ENCODE assay signal across 16 cellular contexts in the genomic region with DNA sequence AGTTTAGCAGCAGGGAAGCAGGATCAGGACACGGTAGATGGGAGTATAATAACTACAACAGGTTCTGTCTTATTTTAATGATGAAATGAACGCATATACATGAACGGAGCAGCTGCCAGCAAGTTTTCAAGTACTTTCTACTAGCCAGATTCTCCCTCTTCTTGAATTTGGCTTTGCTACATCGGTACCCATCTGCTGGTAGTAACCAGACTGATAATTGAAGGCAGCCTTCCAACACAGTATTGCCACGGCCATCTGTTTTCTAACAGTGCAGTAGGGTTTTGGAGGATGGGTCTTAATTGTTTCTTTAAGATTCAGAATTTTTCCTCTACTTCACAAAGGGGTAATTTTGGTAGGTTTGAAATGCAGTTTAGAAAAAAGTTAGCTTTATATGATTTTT. TPM values are rescaled to one million over a fixed set of nuclear protein-coding genes. Genes with fewer than 3 reads are reported as not detected.
DNase-seq lines count a peak whose midpoint lies in the region; TF ChIP-seq lines count a peak whose summit lies in the region.
"Had no signal": no experiment of that assay in that cellular context is flagged by ENCODE, and none has a peak within 500 bp of the region (broad histone marks: within the 10 kb centered on the region; RNA-seq: fewer than 3 reads in every experiment).

No MANE protein-coding gene starts in this region.

- H3K27me3 ChIP-seq in H7 (ENCODE audit: control insufficient read depth, insufficient read depth, low read length): no peaks in the 10 kb centered on the region

- H3K4me1 Mint-ChIP-seq in brain: peaks cover 12% of the 10 kb centered on the region

- H3K9me3 Mint-ChIP-seq in brain: no peaks in the 10 kb centered on the region
- H3K9me3 Mint-ChIP-seq: IgD-negative memory B cell had no signal

- H3K27ac Mint-ChIP-seq in brain: peak overlapping the region in 3 of 5 experiments; percentile 24 to 79 (median 78)
- H3K27ac Mint-ChIP-seq: IgD-negative memory B cell had no signal

- no peak overlapping the region for H3K4me3 ChIP-seq in AG10803 (ENCODE audit: low read length)
- no peak overlapping the region for H3K4me3 ChIP-seq in H7 (ENCODE audit: insufficient read depth, low read depth, low read length)

- H3K36me3 Mint-ChIP-seq in brain: peaks cover 22% of the 10 kb centered on the region
- H3K36me3 Mint-ChIP-seq: IgD-negative memory B cell had no signal

- H3K36me3 ChIP-seq in H7 (replicated peaks; ENCODE audit: control insufficient read depth, insufficient read depth, low read length): peaks cover 45% of the 10 kb centered on the region

- peak; percentile 13 for DNase-seq in AG10803 (ENCODE audit: low read depth)
- DNase-seq in DMS 273 treated with DMSO at 0.1 percent for 48 hours (lab: John Stamatoyannopoulos, UW): peak; percentile 95
- DNase-seq in NCI-H446 treated with DMSO at 0.1 percent for 48 hours (lab: John Stamatoyannopoulos, UW): peak; percentile 98
- no peak for DNase-seq in H7
- no peak for DNase-seq in stimulated activated CD4-positive, alpha-beta T cell treated with anti-CD3 and anti-CD28 coated beads, Interleukin-4, amount 100 ng/mL, for 4 hours
- no peak for DNase-seq in activated CD8-positive, alpha-beta memory T cell treated with anti-CD3 and anti-CD28 coated beads, Interleukin-2, amount 50 U/mL, for 48 hours
- no peak for DNase-seq in NCI-H1417 (lab: John Stamatoyannopoulos, UW)
- DNase-seq: AML-193, COR-L47, DMS53, Kasumi-1, NCI-H2029, NCI-H526 treated with DMSO at 0.1 percent for 48 hours, T-helper 1 cell had no signal

- H3K4me3 Mint-ChIP-seq in brain: peak overlapping the region in 2 of 5 experiments; percentile 1 to 32

- no peaks in the 10 kb centered on the region for H3K27me3 Mint-ChIP-seq in brain
- H3K27me3 Mint-ChIP-seq: IgD-negative memory B cell had no signal

- TF ChIP-seq CTCF in AG10803 (conservative IDR thresholded peaks at IDR 0.05; ENCODE audit: low read length) (no peak), brain (conservative IDR thresholded peaks at IDR 0.05) (no peak)

RNA-seq across cellular contexts. Expression of a gene that starts 33.4 kb away (rescaled TPM):
- 31.1 TPM for polyA plus RNA-seq in brain (ENCODE audit: insufficient read depth, low read depth, low replicate concordance)
- total RNA-seq in H7 (2014; rRNA removed; shearing (Covaris generic)): 76.7 and 167 TPM in 2 replicates

Comparison
In these comparisons a context has a peak if more than half of its experiments do, and no peak if none do; other contexts are left out.
1. DNase-seq: peak in AG10803 (single experiment), DMS 273 treated with DMSO at 0.1 percent for 48 hours (single experiment) and NCI-H446 treated with DMSO at 0.1 percent for 48 hours (single experiment); none in H7 (single experiment), stimulated activated CD4-positive, alpha-beta T cell treated with anti-CD3 and anti-CD28 coated beads, Interleukin-4, amount 100 ng/mL, for 4 hours (0 of 2), activated CD8-positive, alpha-beta memory T cell treated with anti-CD3 and anti-CD28 coated beads, Interleukin-2, amount 50 U/mL, for 48 hours (single experiment) and NCI-H1417 (0 of 3).